In genomic region chr3:171377859-171378258, GRCh38 we compare ENCODE assay signal across 26 cellular contexts.
"Had no signal": no experiment of that assay in that cellular context is flagged by ENCODE, and none has a peak within 500 bp of the region (broad histone marks: within the 10 kb centered on the region; RNA-seq: fewer than 3 reads in every experiment).

No MANE protein-coding gene starts in this region.

- DNase-seq: activated B cell treated with CpG ODN at 0.5 μM for 24 hours; activated CD4-positive, alpha-beta memory T cell treated with anti-CD3 and anti-CD28 coated beads for 36 hours; activated CD4-positive, alpha-beta T cell treated with anti-CD3 and anti-CD28 coated beads, Interleukin-2, amount 10 ng/mL, durations not matched to agents 7 days and 5 days; activated CD8-positive, alpha-beta memory T cell treated with anti-CD3 and anti-CD28 coated beads for 24 hours; activated gamma-delta T cell; activated naive CD4-positive, alpha-beta T cell treated with anti-CD3 and anti-CD28 coated beads for 36 hours; activated naive CD8-positive, alpha-beta T cell treated with anti-CD3 and anti-CD28 coated beads for 36 hours; activated T-cell treated with anti-CD3 and anti-CD28 coated beads, Interleukin-2, amount 50 U/mL, for 4 hours; brain microvascular endothelial cell; MG63; MV-4-11; NCI-H1092 treated with DMSO at 0.1 percent for 48 hours; NCI-H1417 treated with DMSO at 0.1 percent for 48 hours; NCI-H1694; NCI-H2029; NCI-H2107; NCI-H510A treated with DMSO at 0.1 percent for 48 hours; NCI-H69; NK-92 treated with Interleukin-12 subunit alpha and Interleukin-12 subunit beta, amount 100 ng/mL, for 24 hours; OCI-M1; Right ventricle myocardium superior; T-helper 17 cell; T-helper 9 cell had no signal

- H3K36me3 ChIP-seq: cardiac muscle cell, MG63 had no signal

- H3K9me3 ChIP-seq: MG63 had no signal

- H3K4me3 Mint-ChIP-seq: activated B cell treated with CpG ODN at 0.5 μM for 24 hours; activated CD4-positive, alpha-beta memory T cell treated with anti-CD3 and anti-CD28 coated beads for 36 hours; activated CD4-positive, alpha-beta T cell treated with anti-CD3 and anti-CD28 coated beads, Interleukin-2, amount 10 ng/mL, durations not matched to agents 7 days and 5 days; activated naive CD4-positive, alpha-beta T cell treated with anti-CD3 and anti-CD28 coated beads for 36 hours; activated naive CD8-positive, alpha-beta T cell treated with anti-CD3 and anti-CD28 coated beads for 36 hours; activated T-cell treated with anti-CD3 and anti-CD28 coated beads, Interleukin-2, amount 50 U/mL, for 4 hours; T-helper 17 cell had no signal

- H3K27ac ChIP-seq: brain microvascular endothelial cell, cardiac muscle cell, RWPE1 had no signal

- H3K27me3 Mint-ChIP-seq: activated B cell treated with CpG ODN at 0.5 μM for 24 hours; activated CD4-positive, alpha-beta memory T cell treated with anti-CD3 and anti-CD28 coated beads for 36 hours; activated CD4-positive, alpha-beta T cell treated with anti-CD3 and anti-CD28 coated beads, Interleukin-2, amount 10 ng/mL, durations not matched to agents 7 days and 5 days; activated naive CD8-positive, alpha-beta T cell treated with anti-CD3 and anti-CD28 coated beads for 36 hours; T-helper 17 cell had no signal

- H3K4me1 Mint-ChIP-seq: activated B cell treated with CpG ODN at 0.5 μM for 24 hours had no signal

- H3K27me3 ChIP-seq: brain microvascular endothelial cell, cardiac muscle cell, MG63 had no signal

- H3K9me3 Mint-ChIP-seq: activated B cell treated with CpG ODN at 0.5 μM for 24 hours; activated CD4-positive, alpha-beta memory T cell treated with anti-CD3 and anti-CD28 coated beads for 36 hours; activated CD4-positive, alpha-beta T cell treated with anti-CD3 and anti-CD28 coated beads, Interleukin-2, amount 10 ng/mL, durations not matched to agents 7 days and 5 days; activated naive CD4-positive, alpha-beta T cell treated with anti-CD3 and anti-CD28 coated beads for 36 hours; activated naive CD8-positive, alpha-beta T cell treated with anti-CD3 and anti-CD28 coated beads for 36 hours; activated T-cell treated with anti-CD3 and anti-CD28 coated beads, Interleukin-2, amount 50 U/mL, for 4 hours had no signal

- ATAC-seq: activated T-cell treated with anti-CD3 and anti-CD28 coated beads, Interleukin-2, amount 50 U/mL, for 4 hours; Panc1; T-helper 17 cell had no signal

- H3K36me3 Mint-ChIP-seq: activated CD4-positive, alpha-beta memory T cell treated with anti-CD3 and anti-CD28 coated beads for 36 hours had no signal

- H3K4me3 ChIP-seq: cardiac muscle cell, MG63 had no signal

- H3K27ac Mint-ChIP-seq: activated B cell treated with CpG ODN at 0.5 μM for 24 hours; activated CD4-positive, alpha-beta memory T cell treated with anti-CD3 and anti-CD28 coated beads for 36 hours; activated CD4-positive, alpha-beta T cell treated with anti-CD3 and anti-CD28 coated beads, Interleukin-2, amount 10 ng/mL, durations not matched to agents 7 days and 5 days; activated naive CD4-positive, alpha-beta T cell treated with anti-CD3 and anti-CD28 coated beads for 36 hours; activated naive CD8-positive, alpha-beta T cell treated with anti-CD3 and anti-CD28 coated beads for 36 hours had no signal
